In the genomic region with DNA sequence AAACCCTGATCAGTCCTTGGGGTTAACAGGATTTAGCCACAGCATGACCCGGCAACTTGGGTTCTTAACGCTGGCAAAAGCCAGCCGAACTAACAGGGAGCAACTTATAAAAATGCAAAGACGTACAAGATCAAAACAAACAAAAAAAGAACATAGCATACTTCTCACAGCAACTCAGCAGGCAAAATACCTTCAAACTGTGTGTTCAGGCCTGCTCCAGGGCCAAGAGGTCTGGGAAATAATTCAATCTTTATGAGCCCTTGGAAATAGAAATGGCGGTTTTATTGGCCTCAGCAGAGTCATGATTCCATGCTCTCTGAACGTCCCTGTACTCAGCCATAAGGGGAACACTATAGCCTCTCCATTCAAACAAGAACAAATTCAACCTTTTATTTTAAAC, we compare ENCODE assay signal across 1 cellular context.
TF ChIP-seq lines count a peak whose summit lies in the region.

No MANE protein-coding gene starts in this region.

TF ChIP-seq in GM23338, 12 proteins besides CTCF, POLR2A, EP300 and RAD21 (continued from another document):
- TF ChIP-seq ZNF462 (CRISPR knock-in tag; IDR thresholded peaks at IDR 0.05) (no peak), NANOG (IDR thresholded peaks at IDR 0.05; ENCODE audit: borderline replicate concordance) (no peak), ZNF114 (CRISPR knock-in tag; IDR thresholded peaks at IDR 0.05) (no peak), EZH2phosphoT487 (IDR thresholded peaks at IDR 0.05; ENCODE audit: unreplicated experiment) (no peak), STAT1 (IDR thresholded peaks at IDR 0.05; ENCODE audit: unreplicated experiment) (no peak)
- TF ChIP-seq, protein P1, sequence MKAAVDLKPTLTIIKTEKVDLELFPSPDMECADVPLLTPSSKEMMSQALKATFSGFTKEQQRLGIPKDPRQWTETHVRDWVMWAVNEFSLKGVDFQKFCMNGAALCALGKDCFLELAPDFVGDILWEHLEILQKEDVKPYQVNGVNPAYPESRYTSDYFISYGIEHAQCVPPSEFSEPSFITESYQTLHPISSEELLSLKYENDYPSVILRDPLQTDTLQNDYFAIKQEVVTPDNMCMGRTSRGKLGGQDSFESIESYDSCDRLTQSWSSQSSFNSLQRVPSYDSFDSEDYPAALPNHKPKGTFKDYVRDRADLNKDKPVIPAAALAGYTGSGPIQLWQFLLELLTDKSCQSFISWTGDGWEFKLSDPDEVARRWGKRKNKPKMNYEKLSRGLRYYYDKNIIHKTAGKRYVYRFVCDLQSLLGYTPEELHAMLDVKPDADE (IDR thresholded peaks at IDR 0.05): no peak
TF ChIP-seq in GM23338: peak in this region for 0.
